ENCODE assay signal across 8 cellular contexts in the genomic region with DNA sequence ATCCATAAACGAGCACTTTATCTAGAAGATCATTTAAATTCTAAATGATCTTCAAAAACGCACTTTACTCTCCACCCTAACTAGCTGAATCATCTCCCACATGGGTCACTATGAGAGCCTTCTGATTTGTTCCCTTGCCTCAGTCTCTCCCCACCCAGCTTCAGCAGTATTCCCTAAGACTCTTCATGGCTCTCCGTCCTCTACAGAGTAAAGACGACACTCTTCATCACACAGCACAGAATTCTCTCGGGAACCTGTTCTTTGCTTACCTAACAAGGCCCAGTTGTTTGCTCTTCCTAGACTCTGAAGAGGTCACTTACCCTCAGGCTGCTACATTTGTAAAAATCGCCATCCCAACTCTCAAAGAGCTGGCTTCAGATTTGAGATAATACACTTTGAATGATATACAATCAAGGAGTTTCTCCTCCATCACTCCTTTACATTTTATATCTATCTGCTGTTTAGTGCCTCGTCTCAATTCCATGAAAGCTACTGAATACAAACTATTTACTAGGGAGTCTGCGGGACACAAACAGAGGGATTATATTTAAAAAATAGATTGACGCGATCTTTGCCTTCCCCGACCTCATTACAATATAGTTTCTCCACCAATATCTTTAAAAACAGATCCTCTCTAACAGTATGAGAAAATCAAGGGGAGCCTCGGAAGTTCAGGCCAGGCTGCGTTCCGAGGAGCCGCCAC. TPM values are rescaled to one million over a fixed set of nuclear protein-coding genes. Genes with fewer than 3 reads are reported as not detected.
A peak's percentile ranks its signal among the peaks of the same experiment; 100 is the strongest.
DNase-seq lines count a peak whose midpoint lies in the region; ATAC-seq and TF ChIP-seq lines count a peak whose summit lies in the region.

No MANE protein-coding gene starts in this region.

- peak overlapping the region; percentile 83 to 94 for H3K4me3 ChIP-seq in right atrium auricular region

- no peaks in the 10 kb centered on the region for H3K9me3 Mint-ChIP-seq in T-helper 2 cell treated with Interferon-gamma antibody and Interleukin-4, amounts not matched to agents 5 μg/mL and 100 μg/mL, for 36 hours
- no peaks in the 10 kb centered on the region for H3K9me3 Mint-ChIP-seq in stimulated activated effector memory CD8-positive, alpha-beta T cell treated with anti-CD3 and anti-CD28 coated beads, Interleukin-12 subunit alpha, Interleukin-12 subunit beta, amount 100 ng/mL, for 72 hours

- H3K4me1 Mint-ChIP-seq in T-helper 2 cell treated with Interferon-gamma antibody and Interleukin-4, amounts not matched to agents 5 μg/mL and 100 μg/mL, for 36 hours (ENCODE audit: low read depth) = peaks cover 53% of the 10 kb centered on the region
- peaks cover 52% of the 10 kb centered on the region for H3K4me1 Mint-ChIP-seq in stimulated activated effector memory CD8-positive, alpha-beta T cell treated with anti-CD3 and anti-CD28 coated beads, Interleukin-12 subunit alpha, Interleukin-12 subunit beta, amount 100 ng/mL, for 72 hours

- no peaks in the 10 kb centered on the region for H3K27me3 Mint-ChIP-seq in T-helper 2 cell treated with Interferon-gamma antibody and Interleukin-4, amounts not matched to agents 5 μg/mL and 100 μg/mL, for 36 hours (ENCODE audit: low read depth)

- peaks cover 17% of the 10 kb centered on the region for H3K36me3 Mint-ChIP-seq in T-helper 2 cell treated with Interferon-gamma antibody and Interleukin-4, amounts not matched to agents 5 μg/mL and 100 μg/mL, for 36 hours (ENCODE audit: low read depth)
- peaks cover 27% of the 10 kb centered on the region for H3K36me3 Mint-ChIP-seq in stimulated activated effector memory CD8-positive, alpha-beta T cell treated with anti-CD3 and anti-CD28 coated beads, Interleukin-12 subunit alpha, Interleukin-12 subunit beta, amount 100 ng/mL, for 72 hours

- peak overlapping the region; percentile 98 for H3K27ac ChIP-seq in VCaP
- H3K27ac ChIP-seq in right atrium auricular region = peak overlapping the region; percentile 96 to 97

- no peak for ATAC-seq in stimulated activated effector memory CD8-positive, alpha-beta T cell treated with anti-CD3 and anti-CD28 coated beads, Interleukin-12 subunit alpha, Interleukin-12 subunit beta, amount 100 ng/mL, for 72 hours
- no peak for ATAC-seq in GM21723 (IDR thresholded peaks at IDR 0.05; ENCODE audit: unreplicated experiment)

- H3K27ac Mint-ChIP-seq in T-helper 2 cell treated with Interferon-gamma antibody and Interleukin-4, amounts not matched to agents 5 μg/mL and 100 μg/mL, for 36 hours = peak overlapping the region; percentile 96
- H3K27ac Mint-ChIP-seq in stimulated activated effector memory CD8-positive, alpha-beta T cell treated with anti-CD3 and anti-CD28 coated beads, Interleukin-12 subunit alpha, Interleukin-12 subunit beta, amount 100 ng/mL, for 72 hours = peak overlapping the region; percentile 96

- H3K4me1 ChIP-seq in right atrium auricular region = peaks cover 0 to 23% of the 10 kb centered on the region in 2 donors

- TF ChIP-seq CTCF in VCaP (conservative IDR thresholded peaks at IDR 0.05) = no peak
- no peak for TF ChIP-seq CTCF in right atrium auricular region (IDR thresholded peaks at IDR 0.05)

- no peaks in the 10 kb centered on the region for H3K27me3 ChIP-seq in right atrium auricular region

- DNase-seq in T-helper 2 cell treated with Interferon-gamma antibody and Interleukin-4, amounts not matched to agents 5 μg/mL and 100 μg/mL, for 36 hours (ENCODE audit: low spot score) = no peak
- DNase-seq in T-helper 2 cell (no peak), right atrium auricular region (ENCODE audit: low spot score) (no peak), H4 (ENCODE audit: low spot score) (no peak), NCI-H187 treated with DMSO at 0.1 percent for 48 hours (lab: John Stamatoyannopoulos, UW) (no peak)
- no peak for DNase-seq in stimulated activated effector memory CD8-positive, alpha-beta T cell treated with anti-CD3 and anti-CD28 coated beads, Interleukin-12 subunit alpha, Interleukin-12 subunit beta, amount 100 ng/mL, for 72 hours (ENCODE audit: low spot score in 2 of 2)

- H3K36me3 ChIP-seq in right atrium auricular region = no peaks in the 10 kb centered on the region

- no peaks in the 10 kb centered on the region for H3K9me3 ChIP-seq in right atrium auricular region

- H3K4me3 Mint-ChIP-seq in T-helper 2 cell treated with Interferon-gamma antibody and Interleukin-4, amounts not matched to agents 5 μg/mL and 100 μg/mL, for 36 hours = peak overlapping the region; percentile 96
- H3K4me3 Mint-ChIP-seq in stimulated activated effector memory CD8-positive, alpha-beta T cell treated with anti-CD3 and anti-CD28 coated beads, Interleukin-12 subunit alpha, Interleukin-12 subunit beta, amount 100 ng/mL, for 72 hours = peak overlapping the region; percentile 86

RNA-seq across cellular contexts. Expression of a gene that starts 0.5 kb away (rescaled TPM):
- total RNA-seq in right atrium auricular region = 10 to 100 TPM; 12.0 to 17.1 TPM
- 23.6 and 31.9 TPM in 2 replicates for total RNA-seq in H4 (2014; rRNA removed; shearing (Covaris generic))

RNA-seq across cellular contexts. Expression of a gene that starts 18.5 kb away (rescaled TPM):
- 1 to 10 TPM; 5.4 to 8.1 TPM for total RNA-seq in right atrium auricular region
- total RNA-seq in H4 (2014; rRNA removed; shearing (Covaris generic)) = 10.8 and 11.1 TPM in 2 replicates

RNA-seq across cellular contexts. Expression of a gene that starts 18.5 kb away (rescaled TPM):
- total RNA-seq in right atrium auricular region = 1 to 10 TPM; 1.8 to 1.9 TPM
- total RNA-seq in H4 (2014; rRNA removed; shearing (Covaris generic)) = 1.9 and 2.9 TPM in 2 replicates
